18 cellular contexts compared by ENCODE assay signal in genomic region chr4:151358266-151358665, GRCh38. TPM values are rescaled to one million over a fixed set of nuclear protein-coding genes. Genes with fewer than 3 reads are reported as not detected.
"Had no signal": no experiment of that assay in that cellular context is flagged by ENCODE, and none has a peak within 500 bp of the region (broad histone marks: within the 10 kb centered on the region; RNA-seq: fewer than 3 reads in every experiment).

No MANE protein-coding gene starts in this region.

- H3K9me3 Mint-ChIP-seq: activated CD8-positive, alpha-beta T cell treated with anti-CD3 and anti-CD28 coated beads for 36 hours; dendritic cell treated with granulocyte-macrophage colony-stimulating factor and Interleukin-4, amounts not matched to agents 40 ng/mL and 50 ng/mL, for 4 days; endodermal cell; mesothelial cell of epicardium; stimulated activated naive B cell treated with anti-CD40 and anti-IgM and Interleukin-4, amounts not matched to agents 10 μg/mL and 1 μg/mL and 100 μg/mL, for 72 hours; type B pancreatic cell had no signal

- H3K4me3 Mint-ChIP-seq: activated CD8-positive, alpha-beta T cell treated with anti-CD3 and anti-CD28 coated beads for 36 hours; dendritic cell treated with granulocyte-macrophage colony-stimulating factor and Interleukin-4, amounts not matched to agents 40 ng/mL and 50 ng/mL, for 4 days; endodermal cell; mesothelial cell of epicardium; naive B cell; stimulated activated naive B cell treated with anti-CD40 and anti-IgM and Interleukin-4, amounts not matched to agents 10 μg/mL and 1 μg/mL and 100 μg/mL, for 72 hours; type B pancreatic cell had no signal

- ATAC-seq: activated CD8-positive, alpha-beta T cell treated with anti-CD3 and anti-CD28 coated beads for 36 hours; esophagus mucosa; stimulated activated naive B cell treated with anti-CD40 and anti-IgM and Interleukin-4, amounts not matched to agents 10 μg/mL and 1 μg/mL and 100 μg/mL, for 72 hours had no signal

- H3K27ac Mint-ChIP-seq: activated CD8-positive, alpha-beta T cell treated with anti-CD3 and anti-CD28 coated beads for 36 hours; dendritic cell treated with granulocyte-macrophage colony-stimulating factor and Interleukin-4, amounts not matched to agents 40 ng/mL and 50 ng/mL, for 4 days; endodermal cell; mesothelial cell of epicardium; naive B cell; progenitor cell of endocrine pancreas; stimulated activated naive B cell treated with anti-CD40 and anti-IgM and Interleukin-4, amounts not matched to agents 10 μg/mL and 1 μg/mL and 100 μg/mL, for 72 hours; type B pancreatic cell had no signal

- H3K36me3 Mint-ChIP-seq: mesothelial cell of epicardium; naive B cell; stimulated activated naive B cell treated with anti-CD40 and anti-IgM and Interleukin-4, amounts not matched to agents 10 μg/mL and 1 μg/mL and 100 μg/mL, for 72 hours; type B pancreatic cell had no signal

- DNase-seq: activated CD4-positive, alpha-beta T cell treated with anti-CD3 and anti-CD28 coated beads for 1 hour; activated CD8-positive, alpha-beta memory T cell treated with anti-CD3 and anti-CD28 coated beads, Interleukin-2, amount 50 U/mL, for 4 hours; activated CD8-positive, alpha-beta T cell treated with anti-CD3 and anti-CD28 coated beads for 36 hours; endodermal cell; foreskin fibroblast; kidney glomerular epithelial cell; naive B cell; sigmoid colon; SJCRH30; stimulated activated CD4-positive, alpha-beta T cell treated with anti-CD3 and anti-CD28 coated beads, Interleukin-2, amount 100 ng/mL, for 24 hours; stimulated activated naive B cell treated with anti-CD40 and anti-IgM and Interleukin-4, amounts not matched to agents 10 μg/mL and 1 μg/mL and 100 μg/mL, for 72 hours; SW 1271; T-helper 9 cell had no signal

- H3K4me1 Mint-ChIP-seq: endodermal cell had no signal

RNA-seq across cellular contexts. Expression of gene SH3D19, which starts 32.9 kb away (rescaled TPM):
- total RNA-seq: activated CD8-positive, alpha-beta T cell treated with anti-CD3 and anti-CD28 coated beads for 36 hours had no signal
